In genomic region chr2:205776720-205777119, GRCh38 we compare ENCODE assay signal across 20 cellular contexts.
DNase-seq lines count a peak whose midpoint lies in the region; ATAC-seq, FAIRE-seq and TF ChIP-seq lines count a peak whose summit lies in the region.
"Had no signal": no experiment of that assay in that cellular context is flagged by ENCODE, and none has a peak within 500 bp of the region (broad histone marks: within the 10 kb centered on the region; RNA-seq: fewer than 3 reads in every experiment).

No MANE protein-coding gene starts in this region.

- H3K36me3 ChIP-seq in H1 (ENCODE audit: control insufficient read depth in 2 of 4, insufficient read depth in 4 of 4, low read length in 3 of 4) (no peaks in the 10 kb centered on the region), stomach (no peaks in the 10 kb centered on the region), HAP-1 (replicated peaks) (no peaks in the 10 kb centered on the region)
- H3K36me3 ChIP-seq: colonic mucosa, MG63, SJSA1 had no signal

- no peak overlapping the region for H3K4ac ChIP-seq in H1 (replicated peaks; ENCODE audit: insufficient read length, low read depth, low read length)

- no peaks in the 10 kb centered on the region for H3K79me2 ChIP-seq in H1 (ENCODE audit: control insufficient read depth in 1 of 2, insufficient read depth in 2 of 2, low read length in 2 of 2)

- H3K4me3 ChIP-seq in H1 (ENCODE audit: extremely low read depth in 1 of 4, insufficient read depth in 2 of 4, low read depth in 3 of 4, low read length in 4 of 4) (no peak overlapping the region), stomach (no peak overlapping the region), HAP-1 (no peak overlapping the region)
- H3K4me3 ChIP-seq: colonic mucosa, MG63, psoas muscle, SJSA1 had no signal

- no peak overlapping the region for H3K9ac ChIP-seq in H1 (replicated peaks in 1 of 4; ENCODE audit: extremely low read depth in 1 of 4, low read depth in 3 of 4, low read length in 3 of 4)
- H3K9ac ChIP-seq: KMS-11 had no signal

- H3K18ac ChIP-seq in H1 (ENCODE audit: extremely low read depth, low read length), result 0 out of 2 replicates have a peak overlapping the region, but pooled peaks have one; percentile 53

- in situ Hi-C loops in HAP-1 (cut with MboI; ENCODE audit: low sequenced_read_pairs), result loop anchor here (10.0 kb wide), 1 partner anchor 108 kb away; no protein-coding TSS in a partner anchor

- H2BK5ac ChIP-seq in H1 (ENCODE audit: low read depth, low read length), result no peak overlapping the region

- no peak overlapping the region for H4K91ac ChIP-seq in H1 (replicated peaks; ENCODE audit: insufficient read length, low read length)

- no peak for TF ChIP-seq EP300 in H1 (IDR thresholded peaks at IDR 0.05; ENCODE audit: borderline replicate concordance in 1 of 2, low read depth in 2 of 2, low read length in 2 of 2)
- no peak for TF ChIP-seq EP300 in stomach (IDR thresholded peaks at IDR 0.05)

- no peak overlapping the region for H4K8ac ChIP-seq in H1 (ENCODE audit: extremely low read depth, insufficient read depth, low read length)

- no peak overlapping the region for H3K23ac ChIP-seq in H1 (ENCODE audit: insufficient read length)

- no peak overlapping the region for H4K5ac ChIP-seq in H1 (ENCODE audit: insufficient read length, low read depth, low read length)

- WGBS in H1 (ENCODE audit: extremely low coverage in 1 of 2, insufficient coverage in 1 of 2, insufficient read length in 1 of 2, insufficient replicate concordance in 2 of 2, low coverage in 1 of 2, low lambda C conversion rate in 2 of 2, missing lambda C conversion rate in 1 of 2), 2 experiments, result 90% methylated on average over 5 of the region's 5 CpGs; no CpG with 5 or more reads in 1 of the 2 experiments
- 48 to 63% (median 48%) methylated on average over 5 of the region's 5 CpGs for WGBS in stomach, 5 donors

- CTCF ChIA-PET in H1 (lab: Charles Lee; ENCODE audit: partially characterized antibody), result interaction anchor here (0.6 to 12.2 kb wide), 39 partner anchors 8 to 249 kb away, joined by 3 to 185 read pairs (median 7); no protein-coding TSS in a partner anchor

- H2BK20ac ChIP-seq in H1 (ENCODE audit: low read length), result no peak overlapping the region

- DNase-seq in NCI-H146 (lab: John Stamatoyannopoulos, UW), result peak; percentile 46
- DNase-seq in NCI-H146 treated with DMSO at 0.1 percent for 48 hours (lab: John Stamatoyannopoulos, UW; ENCODE audit: unreplicated experiment), result no peak
- peak; percentile 16 for DNase-seq in NCI-H510A (lab: John Stamatoyannopoulos, UW)
- DNase-seq in H1 (ENCODE audit: low read depth in 1 of 2, low spot score in 2 of 2), result no peak
- peak; percentile 47 for DNase-seq in stomach
- no peak for DNase-seq in GM10266 (ENCODE audit: extremely low spot score)
- no peak for DNase-seq in HAP-1 (ENCODE audit: low spot score in 2 of 2)
- DNase-seq: activated gamma-delta T cell; activated T-cell treated with anti-CD3 and anti-CD28 coated beads, Interleukin-2, amount 50 U/mL, for 24 hours; effector CD8-positive, alpha-beta T cell; NCI-H1105 treated with DMSO at 0.1 percent for 48 hours; stimulated activated naive CD4-positive, alpha-beta T cell; T-helper 9 cell had no signal

- TF ChIP-seq RAD21 in H1 (IDR thresholded peaks at IDR 0.05 in 1 of 2, conservative IDR thresholded peaks at IDR 0.05 in 1 of 2; ENCODE audit: low read depth in 2 of 2, low read length in 2 of 2), result no peak

- H3K79me1 ChIP-seq in H1 (ENCODE audit: low read depth, low read length), result no peaks in the 10 kb centered on the region

- H3K14ac ChIP-seq in H1 (ENCODE audit: insufficient read length), result no peak overlapping the region

- FAIRE-seq in H1 (lab: Jason Lieb, UNC), result no peak

- no peaks in the 10 kb centered on the region; a peak in 2 of 7 replicates for H3K4me1 ChIP-seq in H1 (replicated peaks in 1 of 4; ENCODE audit: control insufficient read depth in 3 of 4, insufficient read depth in 4 of 4, low read length in 3 of 4)
- H3K4me1 ChIP-seq in stomach, result peaks cover 2 to 42% (median 21%) of the 10 kb centered on the region in 4 donors
- H3K4me1 ChIP-seq in HAP-1, result no peaks in the 10 kb centered on the region
- H3K4me1 ChIP-seq: colonic mucosa, psoas muscle had no signal

- H2BK120ac ChIP-seq in H1 (replicated peaks; ENCODE audit: low read depth, low read length), result no peak overlapping the region

- no peaks in the 10 kb centered on the region for H4K20me1 ChIP-seq in H1 (replicated peaks in 1 of 2; ENCODE audit: control insufficient read depth in 1 of 2, insufficient read depth in 2 of 2, low read length in 2 of 2)

- H3K56ac ChIP-seq in H1 (replicated peaks; ENCODE audit: insufficient read length, low read depth, low read length), result no peak overlapping the region

- H3K27ac ChIP-seq in H1 (ENCODE audit: low read depth, low read length) (no peak overlapping the region), stomach (peak overlapping the region in 2 of 5 donors; percentile 33 to 34)
- H3K27ac ChIP-seq: colonic mucosa, KMS-11, psoas muscle, SJSA1, VCaP had no signal

- TF ChIP-seq POLR2A in H1 (IDR thresholded peaks at IDR 0.05; ENCODE audit: control extremely low read depth in 1 of 2, low read depth in 2 of 2, low read length in 2 of 2) (no peak), stomach (IDR thresholded peaks at IDR 0.05) (no peak)

- POLR2A ChIA-PET in H1 (lab: Charles Lee; ENCODE audit: partially characterized antibody), result no interaction called here

- H3K9me3 ChIP-seq in H1 (ENCODE audit: insufficient read depth in 2 of 2, low read depth in 1 of 2, low read length in 1 of 2) (no peaks in the 10 kb centered on the region), stomach (no peaks in the 10 kb centered on the region), HAP-1 (no peaks in the 10 kb centered on the region)
- H3K9me3 ChIP-seq: colonic mucosa, MG63, psoas muscle, SJSA1 had no signal

- TF ChIP-seq CTCF in H1 (IDR thresholded peaks at IDR 0.05; ENCODE audit: control extremely low read depth in 1 of 3, insufficient read depth in 1 of 3, low read depth in 1 of 3, low read length in 3 of 3) (no peak), stomach (IDR thresholded peaks at IDR 0.05) (no peak), GM10266 (IDR thresholded peaks at IDR 0.05; ENCODE audit: control insufficient read depth, insufficient read depth, low read depth, missing control alignments) (no peak)

- no peak overlapping the region for H3K4me2 ChIP-seq in H1 (ENCODE audit: insufficient read depth in 1 of 2, low read depth in 2 of 2, low read length in 2 of 2)
- H3K4me2 ChIP-seq: KMS-11 had no signal

- no peak overlapping the region; the same call in 1 of the 2 replicates for H2AFZ ChIP-seq in H1 (ENCODE audit: low read length)

- no peak for ATAC-seq in HG03139 (IDR thresholded peaks at IDR 0.05; ENCODE audit: unreplicated experiment)

- no peak overlapping the region for H2BK15ac ChIP-seq in H1 (ENCODE audit: low read length)

- H2BK12ac ChIP-seq in H1 (ENCODE audit: low read depth, low read length), result no peak overlapping the region

- intact Hi-C loops in stomach (cut with DNase I; ENCODE audit: low total_unique reads), result no loop called here

- no peak overlapping the region; the same call in 1 of the 2 replicates for H2AK5ac ChIP-seq in H1 (ENCODE audit: low read depth, low read length)

- H3K27me3 ChIP-seq in H1 (replicated peaks in 1 of 4; ENCODE audit: control insufficient read depth in 3 of 4, extremely low read depth in 1 of 4, insufficient read depth in 3 of 4, low read length in 3 of 4) (no peaks in the 10 kb centered on the region; a peak in 1 of 7 replicates), stomach (no peaks in the 10 kb centered on the region), HAP-1 (ENCODE audit: low read depth) (peaks cover 46% of the 10 kb centered on the region)
- H3K27me3 ChIP-seq: colonic mucosa, MG63, SJSA1 had no signal

- H3K23me2 ChIP-seq in H1 (ENCODE audit: low read depth, low read length), result peaks cover 3% of the 10 kb centered on the region; the same call in 1 of the 2 replicates

TF ChIP-seq in H1, 55 proteins besides CTCF, POLR2A, EP300 and RAD21:
- TF ChIP-seq GTF2F1 (IDR thresholded peaks at IDR 0.05; ENCODE audit: borderline replicate concordance, low read depth, low read length), result no peak
- TF ChIP-seq SIN3A (conservative IDR thresholded peaks at IDR 0.05 in 1 of 2, IDR thresholded peaks at IDR 0.05 in 1 of 2; ENCODE audit: low read depth in 1 of 2, low read length in 2 of 2), result no peak
- TF ChIP-seq EZH2 (IDR thresholded peaks at IDR 0.05; ENCODE audit: low read depth, low read length, severe bottlenecking), result no peak
- TF ChIP-seq ATF2 (IDR thresholded peaks at IDR 0.05; ENCODE audit: low read length), result no peak
- no peak for TF ChIP-seq TBP (IDR thresholded peaks at IDR 0.05; ENCODE audit: low read depth, low read length)
TF ChIP-seq in H1: peak in this region for 0.

Comparison
In these comparisons a context has a peak if more than half of its experiments do, and no peak if none do; other contexts are left out.
1. DNase-seq: peak in NCI-H146 (single experiment), NCI-H510A (single experiment) and stomach (single experiment); none in NCI-H146 treated with DMSO at 0.1 percent for 48 hours (single experiment), H1 (0 of 2), GM10266 (single experiment) and HAP-1 (0 of 2).